ENCODE assay signal across 18 cellular contexts in the genomic region with DNA sequence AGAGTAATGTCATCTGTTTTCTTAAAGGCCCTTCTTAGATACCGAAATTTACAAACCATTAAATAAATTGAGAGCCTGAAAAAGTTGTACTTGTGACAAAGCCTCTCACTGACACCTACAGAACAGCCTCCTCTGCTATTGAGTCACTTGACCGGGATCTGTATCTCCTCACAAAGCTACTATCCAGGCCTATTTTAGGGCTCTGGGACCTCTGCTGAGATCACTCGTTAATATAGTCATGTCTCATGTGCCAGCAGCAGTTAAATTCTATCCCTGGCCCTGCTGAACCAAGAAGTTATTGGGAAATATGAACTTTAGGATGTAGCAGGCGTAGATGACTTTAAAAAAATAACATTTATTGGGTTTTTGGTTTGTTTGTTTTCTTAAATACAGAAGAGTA. TPM values are rescaled to one million over a fixed set of nuclear protein-coding genes. Genes with fewer than 3 reads are reported as not detected.
DNase-seq lines count a peak whose midpoint lies in the region; ATAC-seq and TF ChIP-seq lines count a peak whose summit lies in the region.
"Had no signal": no experiment of that assay in that cellular context is flagged by ENCODE, and none has a peak within 500 bp of the region (broad histone marks: within the 10 kb centered on the region; RNA-seq: fewer than 3 reads in every experiment).

No MANE protein-coding gene starts in this region.

- H3K27ac Mint-ChIP-seq in activated naive CD8-positive, alpha-beta T cell: peak overlapping the region; percentile 50
- no peak overlapping the region for H3K27ac Mint-ChIP-seq in activated naive CD8-positive, alpha-beta T cell treated with anti-CD3 and anti-CD28 coated beads, Interleukin-2, amount 50 U/mL, for 24 hours
- H3K27ac Mint-ChIP-seq: CD8-positive, alpha-beta memory T cell had no signal

- no peak overlapping the region for H3K4me3 Mint-ChIP-seq in activated naive CD8-positive, alpha-beta T cell
- H3K4me3 Mint-ChIP-seq in activated naive CD8-positive, alpha-beta T cell treated with anti-CD3 and anti-CD28 coated beads, Interleukin-2, amount 50 U/mL, for 24 hours: no peak overlapping the region
- H3K4me3 Mint-ChIP-seq: CD8-positive, alpha-beta memory T cell had no signal

- peaks cover 25% of the 10 kb centered on the region for H3K36me3 Mint-ChIP-seq in activated naive CD8-positive, alpha-beta T cell
- peaks cover 61% of the 10 kb centered on the region for H3K36me3 Mint-ChIP-seq in activated naive CD8-positive, alpha-beta T cell treated with anti-CD3 and anti-CD28 coated beads, Interleukin-2, amount 50 U/mL, for 24 hours (ENCODE audit: low read depth)

- H3K27me3 Mint-ChIP-seq in activated naive CD8-positive, alpha-beta T cell: no peaks in the 10 kb centered on the region
- H3K27me3 Mint-ChIP-seq in activated naive CD8-positive, alpha-beta T cell treated with anti-CD3 and anti-CD28 coated beads, Interleukin-2, amount 50 U/mL, for 24 hours: no peaks in the 10 kb centered on the region
- H3K27me3 Mint-ChIP-seq: CD8-positive, alpha-beta memory T cell had no signal

- TF ChIP-seq CTCF in psoas muscle (IDR thresholded peaks at IDR 0.05): no peak

- peaks cover 2% of the 10 kb centered on the region for H3K4me1 Mint-ChIP-seq in activated naive CD8-positive, alpha-beta T cell (ENCODE audit: low read depth)
- H3K4me1 Mint-ChIP-seq in activated naive CD8-positive, alpha-beta T cell treated with anti-CD3 and anti-CD28 coated beads, Interleukin-2, amount 50 U/mL, for 24 hours: peaks cover 4% of the 10 kb centered on the region

- H3K9me3 Mint-ChIP-seq in activated naive CD8-positive, alpha-beta T cell (ENCODE audit: low read depth): no peaks in the 10 kb centered on the region
- H3K9me3 Mint-ChIP-seq in activated naive CD8-positive, alpha-beta T cell treated with anti-CD3 and anti-CD28 coated beads, Interleukin-2, amount 50 U/mL, for 24 hours: no peaks in the 10 kb centered on the region
- H3K9me3 Mint-ChIP-seq: CD8-positive, alpha-beta memory T cell had no signal

- no peak for DNase-seq in activated naive CD8-positive, alpha-beta T cell treated with anti-CD3 and anti-CD28 coated beads, Interleukin-2, amount 50 U/mL, for 24 hours
- DNase-seq in left cardiac atrium: no peak
- DNase-seq in psoas muscle: no peak
- DNase-seq in NCI-H345 (lab: John Stamatoyannopoulos, UW): no peak
- DNase-seq in superior temporal gyrus (ENCODE audit: extremely low spot score): no peak
- DNase-seq: CD8-positive, alpha-beta memory T cell; GF-D8; NCI-H1436; NCI-H2029; NCI-H2171 treated with DMSO at 0.1 percent for 48 hours; NCI-H510A; NCI-H774; RPMI8226 had no signal

- no peak overlapping the region for H3K4me3 ChIP-seq in psoas muscle
- H3K4me3 ChIP-seq: BLaER1 had no signal

- peaks cover 3% of the 10 kb centered on the region for H3K4me1 ChIP-seq in psoas muscle
- H3K4me1 ChIP-seq: BLaER1 had no signal

- ATAC-seq in activated naive CD8-positive, alpha-beta T cell treated with anti-CD3 and anti-CD28 coated beads, Interleukin-2, amount 50 U/mL, for 24 hours: no peak
- ATAC-seq in left cardiac atrium (peak; percentile 83 to 92), psoas muscle (peak; percentile 91 to 97 (median 94)), GM19023 (IDR thresholded peaks at IDR 0.05; ENCODE audit: unreplicated experiment) (no peak)
- ATAC-seq: HepG2 had no signal

- intact Hi-C loops in left cardiac atrium (cut with DNase I) (no loop called here), psoas muscle (cut with DNase I) (no loop called here)

- H3K27ac ChIP-seq in psoas muscle: peak overlapping the region; percentile 76
- H3K27ac ChIP-seq: BLaER1, KMS-11 had no signal

- H3K27me3 ChIP-seq in psoas muscle (ENCODE audit: insufficient read depth in 3 of 3, low read length in 2 of 3): no peaks in the 10 kb centered on the region
- H3K27me3 ChIP-seq: BLaER1 had no signal

- peaks cover 11 to 99% of the 10 kb centered on the region in 2 donors for H3K36me3 ChIP-seq in psoas muscle (ENCODE audit: insufficient read depth in 1 of 2, low read depth in 1 of 2)

- no peaks in the 10 kb centered on the region for H3K9me3 ChIP-seq in psoas muscle
- H3K9me3 ChIP-seq: BLaER1 had no signal

- WGBS in psoas muscle, 3 donors: 40 to 75% (median 45%) methylated on average over 4 of the region's 4 CpGs

RNA-seq across cellular contexts. Expression of a gene that starts 31.1 kb away (rescaled TPM):
- total RNA-seq in left cardiac atrium (10 to 100 TPM; 33.5 to 39.6 TPM), psoas muscle (10 to 100 TPM; 31.4 to 42.7 (median 33.5) TPM)
- 10 to 100 TPM; 13.3 to 28.9 (median 13.4) TPM for polyA plus RNA-seq in psoas muscle

Comparison
In these comparisons a context has a peak if more than half of its experiments do, and no peak if none do; other contexts are left out.
1. ATAC-seq: peak in left cardiac atrium (2 of 2) and psoas muscle (4 of 4); none in activated naive CD8-positive, alpha-beta T cell treated with anti-CD3 and anti-CD28 coated beads, Interleukin-2, amount 50 U/mL, for 24 hours (single experiment) and GM19023 (single experiment).